ENCODE assay signal across 11 cellular contexts in the genomic region with DNA sequence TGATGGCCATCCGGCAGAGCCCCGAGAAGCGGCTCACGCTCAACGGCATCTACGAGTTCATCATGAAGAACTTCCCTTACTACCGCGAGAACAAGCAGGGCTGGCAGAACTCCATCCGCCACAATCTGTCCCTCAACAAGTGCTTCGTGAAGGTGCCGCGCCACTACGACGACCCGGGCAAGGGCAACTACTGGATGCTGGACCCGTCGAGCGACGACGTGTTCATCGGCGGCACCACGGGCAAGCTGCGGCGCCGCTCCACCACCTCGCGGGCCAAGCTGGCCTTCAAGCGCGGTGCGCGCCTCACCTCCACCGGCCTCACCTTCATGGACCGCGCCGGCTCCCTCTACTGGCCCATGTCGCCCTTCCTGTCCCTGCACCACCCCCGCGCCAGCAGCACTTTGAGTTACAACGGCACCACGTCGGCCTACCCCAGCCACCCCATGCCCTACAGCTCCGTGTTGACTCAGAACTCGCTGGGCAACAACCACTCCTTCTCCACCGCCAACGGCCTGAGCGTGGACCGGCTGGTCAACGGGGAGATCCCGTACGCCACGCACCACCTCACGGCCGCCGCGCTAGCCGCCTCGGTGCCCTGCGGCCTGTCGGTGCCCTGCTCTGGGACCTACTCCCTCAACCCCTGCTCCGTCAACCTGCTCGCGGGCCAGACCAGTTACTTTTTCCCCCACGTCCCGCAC. TPM values are rescaled to one million over a fixed set of nuclear protein-coding genes. Genes with fewer than 3 reads are reported as not detected.
DNase-seq lines count a peak whose midpoint lies in the region; ATAC-seq and TF ChIP-seq lines count a peak whose summit lies in the region.
"Had no signal": no experiment of that assay in that cellular context is flagged by ENCODE, and none has a peak within 500 bp of the region (broad histone marks: within the 10 kb centered on the region; RNA-seq: fewer than 3 reads in every experiment).

No MANE protein-coding gene starts in this region.

- peak overlapping the region; percentile 25 for H3K4me3 Mint-ChIP-seq in activated CD4-positive, alpha-beta T cell treated with anti-CD3 and anti-CD28 coated beads for 36 hours
- peak overlapping the region; percentile 59 for H3K4me3 Mint-ChIP-seq in T-helper 17 cell

- peak overlapping the region; percentile 19 for H3K4me2 ChIP-seq in skeletal muscle satellite cell (ENCODE audit: low read length)

- peaks cover 13% of the 10 kb centered on the region for H3K36me3 Mint-ChIP-seq in activated CD4-positive, alpha-beta T cell treated with anti-CD3 and anti-CD28 coated beads for 36 hours (ENCODE audit: low read depth)
- peaks cover 5% of the 10 kb centered on the region for H3K36me3 Mint-ChIP-seq in T-helper 17 cell (ENCODE audit: low read depth)

- H3K9ac ChIP-seq in skeletal muscle satellite cell (ENCODE audit: low read depth, low read length): no peak overlapping the region

- CTCF ChIA-PET in activated CD4-positive, alpha-beta T cell treated with anti-CD3 and anti-CD28 coated beads for 36 hours (lab: Charles Lee): no interaction called here

- TF ChIP-seq POLR2A in gastroesophageal sphincter (IDR thresholded peaks at IDR 0.05): no peak

- no peak for TF ChIP-seq EP300 in gastroesophageal sphincter (IDR thresholded peaks at IDR 0.05)

- H3K36me3 ChIP-seq in gastroesophageal sphincter (no peaks in the 10 kb centered on the region), skeletal muscle satellite cell (ENCODE audit: insufficient read depth, low read length) (no peaks in the 10 kb centered on the region)
- H3K36me3 ChIP-seq: left ventricle myocardium inferior had no signal

- TF ChIP-seq CTCF in gastroesophageal sphincter (IDR thresholded peaks at IDR 0.05): peak in 1 of 4 experiments; percentile 20

- intact Hi-C loops in activated CD4-positive, alpha-beta T cell treated with anti-CD3 and anti-CD28 coated beads for 36 hours (cut with DNase I, micrococcal nuclease): no loop called here

- H3K27ac ChIP-seq in gastroesophageal sphincter: peak overlapping the region in 3 of 4 donors; percentile 38 to 78 (median 43)
- H3K27ac ChIP-seq: left ventricle myocardium inferior had no signal

- ATAC-seq in activated CD4-positive, alpha-beta T cell treated with anti-CD3 and anti-CD28 coated beads for 36 hours: no peak
- no peak for ATAC-seq in T-helper 17 cell
- no peak for ATAC-seq in gastroesophageal sphincter
- ATAC-seq in HG03095 (IDR thresholded peaks at IDR 0.05; ENCODE audit: unreplicated experiment): no peak
- ATAC-seq in GM19023 (IDR thresholded peaks at IDR 0.05; ENCODE audit: unreplicated experiment): no peak

- H3K9me3 ChIP-seq in T-helper 17 cell (ENCODE audit: control insufficient read depth, low read length, poor library complexity, severe bottlenecking): no peaks in the 10 kb centered on the region
- H3K9me3 ChIP-seq in gastroesophageal sphincter: peaks cover 0 to 11% (median 0%) of the 10 kb centered on the region in 3 donors
- H3K9me3 ChIP-seq in skeletal muscle satellite cell (replicated peaks; ENCODE audit: low read length): peaks cover 9% of the 10 kb centered on the region
- H3K9me3 ChIP-seq: left ventricle myocardium inferior had no signal

- peaks cover 11% of the 10 kb centered on the region for H3K4me1 Mint-ChIP-seq in activated CD4-positive, alpha-beta T cell treated with anti-CD3 and anti-CD28 coated beads for 36 hours
- peaks cover 5% of the 10 kb centered on the region for H3K4me1 Mint-ChIP-seq in T-helper 17 cell

- 11 to 12% methylated on average over 11 to 39 of the region's 65 CpGs for WGBS in gastroesophageal sphincter (ENCODE audit: low coverage in 1 of 2), 2 donors

- H3K27me3 Mint-ChIP-seq in activated CD4-positive, alpha-beta T cell treated with anti-CD3 and anti-CD28 coated beads for 36 hours: peaks cover 53% of the 10 kb centered on the region
- H3K27me3 Mint-ChIP-seq in T-helper 17 cell: peaks cover 36% of the 10 kb centered on the region

- H3K4me1 ChIP-seq in gastroesophageal sphincter: peaks cover 0 to 30% (median 7%) of the 10 kb centered on the region in 3 donors
- peaks cover 8% of the 10 kb centered on the region for H3K4me1 ChIP-seq in skeletal muscle satellite cell (ENCODE audit: control insufficient read depth, insufficient read depth, low read length)

- H3K27ac Mint-ChIP-seq in activated CD4-positive, alpha-beta T cell treated with anti-CD3 and anti-CD28 coated beads for 36 hours: no peak overlapping the region
- H3K27ac Mint-ChIP-seq in T-helper 17 cell: peak overlapping the region; percentile 8
- H3K27ac Mint-ChIP-seq: dendritic cell treated with granulocyte-macrophage colony-stimulating factor and Interleukin-4, amounts not matched to agents 40 ng/mL and 50 ng/mL, for 4 days had no signal

- H3K27me3 ChIP-seq in gastroesophageal sphincter: peaks cover 99% of the 10 kb centered on the region
- H3K27me3 ChIP-seq in skeletal muscle satellite cell (ENCODE audit: control insufficient read depth, insufficient read depth, low read length): peaks cover 83% of the 10 kb centered on the region

- H3K9me3 Mint-ChIP-seq in activated CD4-positive, alpha-beta T cell treated with anti-CD3 and anti-CD28 coated beads for 36 hours (ENCODE audit: low read depth): peaks cover 5% of the 10 kb centered on the region

- POLR2A ChIA-PET in activated CD4-positive, alpha-beta T cell treated with anti-CD3 and anti-CD28 coated beads for 36 hours (lab: Charles Lee): no interaction called here

- DNase-seq in activated CD4-positive, alpha-beta T cell treated with anti-CD3 and anti-CD28 coated beads for 36 hours: peak; percentile 29
- no peak for DNase-seq in activated CD4-positive, alpha-beta T cell treated with anti-CD3 and anti-CD28 coated beads for 1 hour
- DNase-seq in T-helper 17 cell: no peak
- no peak for DNase-seq in NCI-H128 (lab: John Stamatoyannopoulos, UW; ENCODE audit: unreplicated experiment)
- DNase-seq: left ventricle myocardium inferior, NCI-H1930 had no signal

- H3K4me3 ChIP-seq in gastroesophageal sphincter: peak overlapping the region; percentile 16 to 50
- H3K4me3 ChIP-seq in skeletal muscle satellite cell (ENCODE audit: low read length): peak overlapping the region; percentile 37
- H3K4me3 ChIP-seq: left ventricle myocardium inferior had no signal

RNA-seq across cellular contexts. Expression of gene FOXG1, which starts 1.4 kb away (rescaled TPM):
- not detected for total RNA-seq in activated CD4-positive, alpha-beta T cell treated with anti-CD3 and anti-CD28 coated beads for 36 hours
- not detected for total RNA-seq in T-helper 17 cell
- 1 to 10 TPM in 1 of 4 donors, under 1 TPM in 2, not detected in 1; 0.16 to 1.8 (median 0.89) TPM for total RNA-seq in gastroesophageal sphincter
- total RNA-seq in skeletal muscle satellite cell (2012; rRNA removed): under 0.01 and 0.22 TPM in 2 replicates
- total RNA-seq: left ventricle myocardium inferior had no signal
